Comparison of ENCODE assay signal across 19 cellular contexts in genomic region chr6:79152269-79152737, GRCh38.
DNase-seq lines count a peak whose midpoint lies in the region; ATAC-seq and TF ChIP-seq lines count a peak whose summit lies in the region.
"Had no signal": no experiment of that assay in that cellular context is flagged by ENCODE, and none has a peak within 500 bp of the region (broad histone marks: within the 10 kb centered on the region; RNA-seq: fewer than 3 reads in every experiment).

No MANE protein-coding gene starts in this region.

- H3K36me3 Mint-ChIP-seq in Calu3 (ENCODE audit: insufficient read depth, unreplicated experiment), result no peaks in the 10 kb centered on the region

- H3K9ac ChIP-seq in iPS-18a (ENCODE audit: low read length) (peak overlapping the region; percentile 51), smooth muscle cell (ENCODE audit: low read depth) (no peak overlapping the region)

- H4K20me1 ChIP-seq in smooth muscle cell (ENCODE audit: low read depth), result no peaks in the 10 kb centered on the region

- no peak overlapping the region for H3K4me2 ChIP-seq in smooth muscle cell

- DNase-seq in HT1080 (ENCODE audit: low read depth), result peak; percentile 47
- peak; percentile 8 for DNase-seq in astrocyte of the spinal cord (ENCODE audit: low read depth, low spot score)
- DNase-seq in smooth muscle cell (lab: John Stamatoyannopoulos, UW; ENCODE audit: unreplicated experiment), result no peak
- DNase-seq in gastrocnemius medialis, result no peak
- DNase-seq in Calu3, result no peak
- DNase-seq in activated effector memory CD4-positive, alpha-beta T cell treated with anti-CD3 and anti-CD28 coated beads, Interleukin-2, amount 50 U/mL, for 16 hours, result no peak
- DNase-seq: activated CD4-positive, alpha-beta T cell treated with anti-CD3 and anti-CD28 coated beads, Interleukin-2, amount 50 U/mL, for 1 hour; activated naive CD4-positive, alpha-beta T cell treated with Interleukin-2 at 50 U/mL for 16 hours; glutamatergic neuron; kidney glomerular epithelial cell; NCI-H146; NCI-H82; stimulated activated CD4-positive, alpha-beta T cell treated with anti-CD3 and anti-CD28 coated beads, Interleukin-2, amount 100 ng/mL, for 48 hours; SW 1271 had no signal

- H3K4me1 ChIP-seq in iPS-18a (ENCODE audit: control insufficient read depth, low read depth, low read length) (peaks cover 40% of the 10 kb centered on the region), smooth muscle cell (ENCODE audit: low read depth) (peaks cover 12% of the 10 kb centered on the region), gastrocnemius medialis (peaks cover 3 to 7% of the 10 kb centered on the region in 2 donors)

- H3K36me3 ChIP-seq in iPS-18a (ENCODE audit: control insufficient read depth, low read depth, low read length) (no peaks in the 10 kb centered on the region), smooth muscle cell (ENCODE audit: low read depth) (no peaks in the 10 kb centered on the region), gastrocnemius medialis (no peaks in the 10 kb centered on the region)

- H3F3A ChIP-seq in smooth muscle cell (ENCODE audit: low read depth), result no peaks in the 10 kb centered on the region

- H3K27ac Mint-ChIP-seq in Calu3 (ENCODE audit: unreplicated experiment), result no peak overlapping the region
- H3K27ac Mint-ChIP-seq: B cell; dendritic cell treated with granulocyte-macrophage colony-stimulating factor and Interleukin-4, amounts not matched to agents 40 ng/mL and 50 ng/mL, for 4 days had no signal

- in situ Hi-C loops in astrocyte of the spinal cord (cut with HindIII; ENCODE audit: low sequenced_read_pairs), result no loop called here
- in situ Hi-C loops in gastrocnemius medialis (cut with MboI; ENCODE audit: low sequenced_read_pairs in 4 of 4), result no loop called here

- ATAC-seq in gastrocnemius medialis, result no peak
- ATAC-seq: esophagus mucosa, GM12878 had no signal

- WGBS in smooth muscle cell (ENCODE audit: low lambda C conversion rate), result 34% methylated on average over 5 of the region's 5 CpGs

- no TSS peak for BruUV-seq in Calu3 (replicated peaks; lab: Mats Ljungman, UMichigan)

- H3K27me3 Mint-ChIP-seq in Calu3 (ENCODE audit: unreplicated experiment), result no peaks in the 10 kb centered on the region
- H3K27me3 Mint-ChIP-seq: B cell; dendritic cell treated with granulocyte-macrophage colony-stimulating factor and Interleukin-4, amounts not matched to agents 40 ng/mL and 50 ng/mL, for 4 days had no signal

- no peaks in the 10 kb centered on the region for H3K9me3 ChIP-seq in iPS-18a (ENCODE audit: control insufficient read depth, low read depth, low read length)
- H3K9me3 ChIP-seq in smooth muscle cell (replicated peaks; ENCODE audit: low read depth), result no peaks in the 10 kb centered on the region
- H3K9me3 ChIP-seq in gastrocnemius medialis, result no peaks in the 10 kb centered on the region

- CTCF ChIA-PET in Calu3 (lab: Charles Lee), result no interaction called here

- no peak for TF ChIP-seq POLR2A in gastrocnemius medialis (IDR thresholded peaks at IDR 0.05)

- no peak for TF ChIP-seq CTCF in astrocyte of the spinal cord (IDR thresholded peaks at IDR 0.05; ENCODE audit: low read depth, low read length)
- TF ChIP-seq CTCF in smooth muscle cell (IDR thresholded peaks at IDR 0.05; ENCODE audit: borderline replicate concordance, insufficient read depth, poor library complexity, severe bottlenecking), result no peak
- no peak for TF ChIP-seq CTCF in gastrocnemius medialis (IDR thresholded peaks at IDR 0.05 in 4 of 5, conservative IDR thresholded peaks at IDR 0.05 in 1 of 5)
- TF ChIP-seq CTCF in Calu3 (IDR thresholded peaks at IDR 0.05; ENCODE audit: unreplicated experiment), result no peak

- no peaks in the 10 kb centered on the region for H3K9me3 Mint-ChIP-seq in Calu3 (ENCODE audit: low read depth, unreplicated experiment)
- H3K9me3 Mint-ChIP-seq: dendritic cell treated with granulocyte-macrophage colony-stimulating factor and Interleukin-4, amounts not matched to agents 40 ng/mL and 50 ng/mL, for 4 days had no signal

- H3K4me3 ChIP-seq in astrocyte of the spinal cord (ENCODE audit: low read depth, low read length) (no peak overlapping the region), iPS-18a (ENCODE audit: low read length) (peak overlapping the region; percentile 29), smooth muscle cell (no peak overlapping the region), gastrocnemius medialis (no peak overlapping the region)
- H3K4me3 ChIP-seq: GM12878 had no signal

- H3K27me3 ChIP-seq in iPS-18a (ENCODE audit: control insufficient read depth, insufficient read depth, low read length), result no peaks in the 10 kb centered on the region
- H3K27me3 ChIP-seq in smooth muscle cell (ENCODE audit: low read depth), result no peaks in the 10 kb centered on the region
- H3K27me3 ChIP-seq in gastrocnemius medialis, result no peaks in the 10 kb centered on the region

- intact Hi-C loops in gastrocnemius medialis (cut with DNase I; ENCODE audit: low total_unique reads) (loop anchor here (5.0 kb wide), 1 partner anchor 75 kb away; the partner anchor contains the start of gene PHIP), Calu3 (cut with micrococcal nuclease; ENCODE audit: unreplicated experiment) (no loop called here)

- H3K27ac ChIP-seq in iPS-18a (ENCODE audit: low read length) (peak overlapping the region; percentile 92), smooth muscle cell (ENCODE audit: low read depth) (no peak overlapping the region), gastrocnemius medialis (no peak overlapping the region)

- H3K4me1 Mint-ChIP-seq in Calu3 (ENCODE audit: low read depth, unreplicated experiment), result no peaks in the 10 kb centered on the region
- H3K4me1 Mint-ChIP-seq: B cell had no signal

- no peak overlapping the region for H3K4me3 Mint-ChIP-seq in Calu3 (ENCODE audit: low read depth, unreplicated experiment)
- H3K4me3 Mint-ChIP-seq: B cell; dendritic cell treated with granulocyte-macrophage colony-stimulating factor and Interleukin-4, amounts not matched to agents 40 ng/mL and 50 ng/mL, for 4 days had no signal

- no peaks in the 10 kb centered on the region for H3K79me2 ChIP-seq in smooth muscle cell (ENCODE audit: low read depth)

- H2AFZ ChIP-seq in smooth muscle cell (ENCODE audit: low read depth), result peak overlapping the region; percentile 79

Comparison
In these comparisons a context has a peak if more than half of its experiments do, and no peak if none do; other contexts are left out.
1. DNase-seq: peak in HT1080 (single experiment) and astrocyte of the spinal cord (single experiment); none in smooth muscle cell (single experiment), gastrocnemius medialis (0 of 2), Calu3 (single experiment) and activated effector memory CD4-positive, alpha-beta T cell treated with anti-CD3 and anti-CD28 coated beads, Interleukin-2, amount 50 U/mL, for 16 hours (single experiment).